18 cellular contexts compared by ENCODE assay signal in the genomic region with DNA sequence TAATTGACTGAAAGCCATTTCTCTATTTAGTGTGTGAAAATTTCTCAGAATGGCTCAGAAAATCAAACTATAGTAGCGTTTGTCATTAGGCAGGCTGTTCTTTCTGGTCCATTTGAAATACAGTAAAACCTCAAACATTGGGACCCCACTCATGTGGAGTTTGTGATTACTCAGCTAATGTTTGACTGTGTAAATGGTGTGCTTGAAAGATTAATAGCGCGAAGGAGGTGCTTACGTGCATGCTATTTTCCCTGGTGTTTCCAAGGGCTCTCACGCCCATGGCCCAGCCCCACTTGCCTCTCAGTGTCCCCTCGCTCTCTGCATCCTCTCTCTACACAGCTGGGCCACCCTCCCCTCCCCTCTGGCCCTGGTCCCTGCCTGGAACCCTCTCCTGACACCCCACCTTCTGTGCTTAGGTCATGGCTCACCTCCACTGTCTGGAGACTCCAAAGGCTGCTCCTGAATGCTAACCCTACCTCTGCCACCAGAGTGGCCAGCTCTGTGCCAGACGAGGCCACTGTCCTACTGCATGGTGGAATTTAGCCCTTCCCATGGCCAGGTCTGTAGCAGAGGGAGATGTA.
"Had no signal": no experiment of that assay in that cellular context is flagged by ENCODE, and none has a peak within 500 bp of the region (broad histone marks: within the 10 kb centered on the region; RNA-seq: fewer than 3 reads in every experiment).

No MANE protein-coding gene starts in this region.

- H3K27ac ChIP-seq: cardiac muscle cell, dorsolateral prefrontal cortex, gastroesophageal sphincter, parathyroid adenoma had no signal

- H3K27me3 Mint-ChIP-seq: activated CD4-positive, alpha-beta T cell treated with anti-CD3 and anti-CD28 coated beads, Interleukin-2, amount 10 ng/mL, durations not matched to agents 7 days and 5 days; activated naive CD4-positive, alpha-beta T cell treated with anti-CD3 and anti-CD28 coated beads, Interleukin-2, amount 10 ng/mL, durations not matched to agents 7 days and 5 days; activated T-helper 17 cell treated with anti-CD3 and anti-CD28 coated beads, Interleukin-2, amount 50 U/mL, for 72 hours had no signal

- H3K36me3 ChIP-seq: adrenal gland, cardiac muscle cell had no signal

- H3K27me3 ChIP-seq: adrenal gland, cardiac muscle cell, dorsolateral prefrontal cortex, gastroesophageal sphincter had no signal

- H3K79me2 ChIP-seq: parathyroid adenoma had no signal

- H3K9ac ChIP-seq: parathyroid adenoma had no signal

- H3K9me3 ChIP-seq: adrenal gland, gastroesophageal sphincter had no signal

- H3K9me3 Mint-ChIP-seq: activated T-helper 17 cell treated with anti-CD3 and anti-CD28 coated beads, Interleukin-2, amount 50 U/mL, for 72 hours; endodermal cell had no signal

- ATAC-seq: activated T-helper 17 cell treated with anti-CD3 and anti-CD28 coated beads, Interleukin-2, amount 50 U/mL, for 72 hours; gastroesophageal sphincter; WTC11 had no signal

- H3K4me3 Mint-ChIP-seq: activated CD4-positive, alpha-beta T cell treated with anti-CD3 and anti-CD28 coated beads, Interleukin-2, amount 10 ng/mL, durations not matched to agents 7 days and 5 days; activated naive CD4-positive, alpha-beta T cell treated with anti-CD3 and anti-CD28 coated beads, Interleukin-2, amount 10 ng/mL, durations not matched to agents 7 days and 5 days; activated T-helper 17 cell treated with anti-CD3 and anti-CD28 coated beads, Interleukin-2, amount 50 U/mL, for 72 hours; endodermal cell; T-helper 1 cell treated with Interleukin-12 subunit alpha and Interleukin-12 subunit beta and Interleukin-4 antibody, amounts not matched to agents 30 μg/mL and 1 μg/mL, for 36 hours; WTC11 had no signal

- DNase-seq: activated CD4-positive, alpha-beta T cell treated with anti-CD3 and anti-CD28 coated beads, Interleukin-2, amount 10 ng/mL, durations not matched to agents 7 days and 5 days; activated CD8-positive, alpha-beta memory T cell treated with anti-CD3 and anti-CD28 coated beads, Interleukin-2, amount 50 U/mL, for 48 hours; activated naive CD4-positive, alpha-beta T cell treated with anti-CD3 and anti-CD28 coated beads, Interleukin-2, amount 10 ng/mL, durations not matched to agents 7 days and 5 days; adrenal gland; dorsolateral prefrontal cortex; endodermal cell; erythroblast; islet precursor cell; mammary epithelial cell; stimulated activated CD4-positive, alpha-beta T cell treated with anti-CD3 and anti-CD28 coated beads, Interleukin-12 subunit alpha, Interleukin-12 subunit beta, amount 100 ng/mL, for 4 hours; stimulated activated CD4-positive, alpha-beta T cell treated with anti-CD3 and anti-CD28 coated beads, Interleukin-2, amount 100 ng/mL, for 24 hours had no signal

- H2AFZ ChIP-seq: parathyroid adenoma had no signal

- H3K27ac Mint-ChIP-seq: activated CD4-positive, alpha-beta T cell treated with anti-CD3 and anti-CD28 coated beads, Interleukin-2, amount 10 ng/mL, durations not matched to agents 7 days and 5 days; activated T-helper 17 cell treated with anti-CD3 and anti-CD28 coated beads, Interleukin-2, amount 50 U/mL, for 72 hours; endodermal cell; WTC11 had no signal

- H3K4me1 ChIP-seq: adrenal gland, parathyroid adenoma had no signal

- FAIRE-seq: TTC549 had no signal

- H3K4me1 Mint-ChIP-seq: WTC11 had no signal

- H3K36me3 Mint-ChIP-seq: WTC11 had no signal

- H3K4me3 ChIP-seq: adrenal gland, cardiac muscle cell, dorsolateral prefrontal cortex, gastroesophageal sphincter had no signal
